ENCODE assay signal across 11 cellular contexts in genomic region chr16:88315543-88316105, GRCh38.
A peak's percentile ranks its signal among the peaks of the same experiment; 100 is the strongest.
DNase-seq lines count a peak whose midpoint lies in the region; ATAC-seq, FAIRE-seq and TF ChIP-seq lines count a peak whose summit lies in the region.
"Had no signal": no experiment of that assay in that cellular context is flagged by ENCODE, and none has a peak within 500 bp of the region (broad histone marks: within the 10 kb centered on the region; RNA-seq: fewer than 3 reads in every experiment).

No MANE protein-coding gene starts in this region.

- H3K56ac ChIP-seq in H1 (replicated peaks; ENCODE audit: insufficient read length, low read depth, low read length) = no peak overlapping the region

- no peak overlapping the region for H2AK5ac ChIP-seq in H1 (ENCODE audit: low read depth, low read length)

- H3K36me3 ChIP-seq in H1 (ENCODE audit: control insufficient read depth in 2 of 4, insufficient read depth in 4 of 4, low read length in 3 of 4) (no peaks in the 10 kb centered on the region), right lobe of liver (no peaks in the 10 kb centered on the region)
- H3K36me3 ChIP-seq: cardiac muscle cell had no signal

- no peak overlapping the region for H3K4me3 ChIP-seq in AG10803 (ENCODE audit: low read length)
- no peak overlapping the region for H3K4me3 ChIP-seq in NB4 (ENCODE audit: low read depth, low read length)
- H3K4me3 ChIP-seq in H1 (ENCODE audit: extremely low read depth in 1 of 4, insufficient read depth in 2 of 4, low read depth in 3 of 4, low read length in 4 of 4) = no peak overlapping the region
- no peak overlapping the region for H3K4me3 ChIP-seq in right lobe of liver
- H3K4me3 ChIP-seq: cardiac muscle cell had no signal

- peaks cover 4% of the 10 kb centered on the region for H3K9me3 Mint-ChIP-seq in activated naive CD4-positive, alpha-beta T cell treated with anti-CD3 and anti-CD28 coated beads, Interleukin-2, amount 10 ng/mL, durations not matched to agents 7 days and 5 days
- H3K9me3 Mint-ChIP-seq in activated CD4-positive, alpha-beta T cell treated with anti-CD3 and anti-CD28 coated beads, Interleukin-2, amount 10 ng/mL, durations not matched to agents 7 days and 5 days = peaks cover 8% of the 10 kb centered on the region

- H2BK5ac ChIP-seq in H1 (ENCODE audit: low read depth, low read length) = 0 out of 2 replicates have a peak overlapping the region, but pooled peaks have one; percentile 16

- no peak overlapping the region for H3K27ac Mint-ChIP-seq in activated naive CD4-positive, alpha-beta T cell treated with anti-CD3 and anti-CD28 coated beads, Interleukin-2, amount 10 ng/mL, durations not matched to agents 7 days and 5 days
- no peak overlapping the region for H3K27ac Mint-ChIP-seq in activated CD4-positive, alpha-beta T cell treated with anti-CD3 and anti-CD28 coated beads, Interleukin-2, amount 10 ng/mL, durations not matched to agents 7 days and 5 days
- H3K27ac Mint-ChIP-seq: progenitor cell of endocrine pancreas had no signal

- H2BK12ac ChIP-seq in H1 (ENCODE audit: low read depth, low read length) = peak overlapping the region; percentile 80; the same call in 1 of the 2 replicates

- H3K79me1 ChIP-seq in H1 (ENCODE audit: low read depth, low read length) = no peaks in the 10 kb centered on the region

- no peak overlapping the region for H3K4me3 Mint-ChIP-seq in activated naive CD4-positive, alpha-beta T cell treated with anti-CD3 and anti-CD28 coated beads, Interleukin-2, amount 10 ng/mL, durations not matched to agents 7 days and 5 days
- no peak overlapping the region for H3K4me3 Mint-ChIP-seq in activated CD4-positive, alpha-beta T cell treated with anti-CD3 and anti-CD28 coated beads, Interleukin-2, amount 10 ng/mL, durations not matched to agents 7 days and 5 days

- no peaks in the 10 kb centered on the region for H3K36me3 Mint-ChIP-seq in activated naive CD4-positive, alpha-beta T cell treated with anti-CD3 and anti-CD28 coated beads, Interleukin-2, amount 10 ng/mL, durations not matched to agents 7 days and 5 days
- H3K36me3 Mint-ChIP-seq in activated CD4-positive, alpha-beta T cell treated with anti-CD3 and anti-CD28 coated beads, Interleukin-2, amount 10 ng/mL, durations not matched to agents 7 days and 5 days (ENCODE audit: low read depth) = no peaks in the 10 kb centered on the region

- H2BK15ac ChIP-seq in H1 (ENCODE audit: low read length) = no peak overlapping the region

- H4K20me1 ChIP-seq in H1 (replicated peaks in 1 of 2; ENCODE audit: control insufficient read depth in 1 of 2, insufficient read depth in 2 of 2, low read length in 2 of 2) = no peaks in the 10 kb centered on the region

- intact Hi-C loops in right lobe of liver (cut with DNase I) = no loop called here

- DNase-seq in AG10803 (ENCODE audit: low read depth) = peak; percentile 69
- DNase-seq in NB4 (ENCODE audit: low read depth) = peak; percentile 36
- DNase-seq in H1 (ENCODE audit: low read depth in 1 of 2, low spot score in 2 of 2) = no peak
- peak in 1 of 3 donors; percentile 61 for DNase-seq in right lobe of liver
- no peak for DNase-seq in activated naive CD4-positive, alpha-beta T cell treated with anti-CD3 and anti-CD28 coated beads, Interleukin-2, amount 10 ng/mL, durations not matched to agents 7 days and 5 days
- DNase-seq in activated CD4-positive, alpha-beta T cell treated with anti-CD3 and anti-CD28 coated beads, Interleukin-2, amount 10 ng/mL, durations not matched to agents 7 days and 5 days = no peak
- DNase-seq: MM.1S had no signal

- no peak overlapping the region for H3K27ac ChIP-seq in H1 (ENCODE audit: low read depth, low read length)
- no peak overlapping the region for H3K27ac ChIP-seq in right lobe of liver
- H3K27ac ChIP-seq: cardiac muscle cell had no signal

- ATAC-seq in right lobe of liver (peak; percentile 65 to 81 (median 76)), HG03432 (IDR thresholded peaks at IDR 0.05; ENCODE audit: unreplicated experiment) (no peak), GM19452 (IDR thresholded peaks at IDR 0.05; ENCODE audit: unreplicated experiment) (no peak)

- TF ChIP-seq POLR2A in NB4 (IDR thresholded peaks at IDR 0.05; ENCODE audit: extremely low read depth, insufficient read length) (no peak), H1 (IDR thresholded peaks at IDR 0.05; ENCODE audit: control extremely low read depth in 1 of 2, low read depth in 2 of 2, low read length in 2 of 2) (no peak), right lobe of liver (IDR thresholded peaks at IDR 0.05) (no peak)

- H4K8ac ChIP-seq in H1 (ENCODE audit: extremely low read depth, insufficient read depth, low read length) = no peak overlapping the region

- no peak for FAIRE-seq in H1 (lab: Jason Lieb, UNC)

- H3K79me2 ChIP-seq in H1 (ENCODE audit: control insufficient read depth in 1 of 2, insufficient read depth in 2 of 2, low read length in 2 of 2) = no peaks in the 10 kb centered on the region

- no peak overlapping the region for H3K4ac ChIP-seq in H1 (replicated peaks; ENCODE audit: insufficient read length, low read depth, low read length)

- no peaks in the 10 kb centered on the region for H3K4me1 Mint-ChIP-seq in activated naive CD4-positive, alpha-beta T cell treated with anti-CD3 and anti-CD28 coated beads, Interleukin-2, amount 10 ng/mL, durations not matched to agents 7 days and 5 days
- no peaks in the 10 kb centered on the region for H3K4me1 Mint-ChIP-seq in activated CD4-positive, alpha-beta T cell treated with anti-CD3 and anti-CD28 coated beads, Interleukin-2, amount 10 ng/mL, durations not matched to agents 7 days and 5 days

- no peaks in the 10 kb centered on the region for H3K23me2 ChIP-seq in H1 (ENCODE audit: low read depth, low read length)

- TF ChIP-seq CTCF in AG10803 (conservative IDR thresholded peaks at IDR 0.05; ENCODE audit: low read length) (no peak), NB4 (IDR thresholded peaks at IDR 0.05; ENCODE audit: low read depth, low read length) (no peak), H1 (IDR thresholded peaks at IDR 0.05; ENCODE audit: control extremely low read depth in 1 of 3, insufficient read depth in 1 of 3, low read depth in 1 of 3, low read length in 3 of 3) (no peak), right lobe of liver (IDR thresholded peaks at IDR 0.05) (no peak)

- no peaks in the 10 kb centered on the region; a peak in 1 of 7 replicates for H3K27me3 ChIP-seq in H1 (replicated peaks in 1 of 4; ENCODE audit: control insufficient read depth in 3 of 4, extremely low read depth in 1 of 4, insufficient read depth in 3 of 4, low read length in 3 of 4)
- H3K27me3 ChIP-seq in right lobe of liver = no peaks in the 10 kb centered on the region
- H3K27me3 ChIP-seq: cardiac muscle cell had no signal

- peak overlapping the region; percentile 60 for H3K18ac ChIP-seq in H1 (ENCODE audit: extremely low read depth, low read length)

- no peak overlapping the region for H3K23ac ChIP-seq in H1 (ENCODE audit: insufficient read length)

- no peak overlapping the region for H2BK120ac ChIP-seq in H1 (replicated peaks; ENCODE audit: low read depth, low read length)

- H3K4me2 ChIP-seq in H1 (ENCODE audit: insufficient read depth in 1 of 2, low read depth in 2 of 2, low read length in 2 of 2) = no peak overlapping the region

- H3K4me1 ChIP-seq in H1 (replicated peaks in 1 of 4; ENCODE audit: control insufficient read depth in 3 of 4, insufficient read depth in 4 of 4, low read length in 3 of 4) (no peaks in the 10 kb centered on the region; a peak in 1 of 7 replicates), right lobe of liver (no peaks in the 10 kb centered on the region)

- CTCF ChIA-PET in H1 (lab: Charles Lee; ENCODE audit: partially characterized antibody) = interaction anchor here (0.5 to 1.3 kb wide), 3 partner anchors 22 to 385 kb away, joined by 4 to 5 read pairs (median 4); no protein-coding TSS in a partner anchor
- CTCF ChIA-PET in activated naive CD4-positive, alpha-beta T cell treated with anti-CD3 and anti-CD28 coated beads, Interleukin-2, amount 10 ng/mL, durations not matched to agents 7 days and 5 days (lab: Charles Lee) = no interaction called here
- CTCF ChIA-PET in activated CD4-positive, alpha-beta T cell treated with anti-CD3 and anti-CD28 coated beads, Interleukin-2, amount 10 ng/mL, durations not matched to agents 7 days and 5 days (lab: Charles Lee) = no interaction called here

- POLR2A ChIA-PET in H1 (lab: Charles Lee; ENCODE audit: partially characterized antibody) = no interaction called here
- POLR2A ChIA-PET in activated CD4-positive, alpha-beta T cell treated with anti-CD3 and anti-CD28 coated beads, Interleukin-2, amount 10 ng/mL, durations not matched to agents 7 days and 5 days (lab: Charles Lee) = no interaction called here

- WGBS in H1 (ENCODE audit: extremely low coverage in 1 of 2, insufficient coverage in 1 of 2, insufficient read length in 1 of 2, insufficient replicate concordance in 2 of 2, low coverage in 1 of 2, low lambda C conversion rate in 2 of 2, missing lambda C conversion rate in 1 of 2), 2 experiments = 83% methylated on average over 17 of the region's 20 CpGs; no CpG with 5 or more reads in 1 of the 2 experiments
- no CpG with 5 or more reads among the region's 20 CpGs for WGBS in right lobe of liver (ENCODE audit: insufficient coverage, low coverage, low lambda C conversion rate, missing lambda C conversion rate)

- no peak overlapping the region for H2AFZ ChIP-seq in H1 (ENCODE audit: low read length)

- H3K9me3 ChIP-seq in H1 (ENCODE audit: insufficient read depth in 2 of 2, low read depth in 1 of 2, low read length in 1 of 2) (peaks cover 0 to under 1% of the 10 kb centered on the region in 2 experiments; a peak in 2 of 4 replicates), right lobe of liver (no peaks in the 10 kb centered on the region)

- H2BK20ac ChIP-seq in H1 (ENCODE audit: low read length) = no peak overlapping the region

- no peak for TF ChIP-seq RAD21 in H1 (IDR thresholded peaks at IDR 0.05 in 1 of 2, conservative IDR thresholded peaks at IDR 0.05 in 1 of 2; ENCODE audit: low read depth in 2 of 2, low read length in 2 of 2)

- no peak overlapping the region for H4K5ac ChIP-seq in H1 (ENCODE audit: insufficient read length, low read depth, low read length)

- TF ChIP-seq EP300 in H1 (IDR thresholded peaks at IDR 0.05; ENCODE audit: borderline replicate concordance in 1 of 2, low read depth in 2 of 2, low read length in 2 of 2) = no peak

- H3K14ac ChIP-seq in H1 (ENCODE audit: insufficient read length) = no peak overlapping the region

- no peak overlapping the region for H4K91ac ChIP-seq in H1 (replicated peaks; ENCODE audit: insufficient read length, low read length)

- H3K9ac ChIP-seq in H1 (replicated peaks in 1 of 4; ENCODE audit: extremely low read depth in 1 of 4, low read depth in 3 of 4, low read length in 3 of 4) = no peak overlapping the region

- H3K27me3 Mint-ChIP-seq in activated naive CD4-positive, alpha-beta T cell treated with anti-CD3 and anti-CD28 coated beads, Interleukin-2, amount 10 ng/mL, durations not matched to agents 7 days and 5 days = peaks cover 4% of the 10 kb centered on the region
- H3K27me3 Mint-ChIP-seq in activated CD4-positive, alpha-beta T cell treated with anti-CD3 and anti-CD28 coated beads, Interleukin-2, amount 10 ng/mL, durations not matched to agents 7 days and 5 days = peaks cover 7% of the 10 kb centered on the region

TF ChIP-seq in H1, 55 proteins besides CTCF, POLR2A, EP300 and RAD21 (continues in another document):
- TF ChIP-seq POU5F1 (IDR thresholded peaks at IDR 0.05; ENCODE audit: low read depth, low read length) (no peak), PHF8 (conservative IDR thresholded peaks at IDR 0.05; ENCODE audit: low read depth, low read length) (no peak)

Comparison
In these comparisons a context has a peak if more than half of its experiments do, and no peak if none do; other contexts are left out.
1. DNase-seq: peak in AG10803 (single experiment) and NB4 (single experiment); none in H1 (0 of 2), activated naive CD4-positive, alpha-beta T cell treated with anti-CD3 and anti-CD28 coated beads, Interleukin-2, amount 10 ng/mL, durations not matched to agents 7 days and 5 days (single experiment) and activated CD4-positive, alpha-beta T cell treated with anti-CD3 and anti-CD28 coated beads, Interleukin-2, amount 10 ng/mL, durations not matched to agents 7 days and 5 days (single experiment).
2. ATAC-seq: peak in right lobe of liver (4 of 4); none in HG03432 (single experiment) and GM19452 (single experiment).